Comparison of ENCODE assay signal across 1 cellular context in the genomic region with DNA sequence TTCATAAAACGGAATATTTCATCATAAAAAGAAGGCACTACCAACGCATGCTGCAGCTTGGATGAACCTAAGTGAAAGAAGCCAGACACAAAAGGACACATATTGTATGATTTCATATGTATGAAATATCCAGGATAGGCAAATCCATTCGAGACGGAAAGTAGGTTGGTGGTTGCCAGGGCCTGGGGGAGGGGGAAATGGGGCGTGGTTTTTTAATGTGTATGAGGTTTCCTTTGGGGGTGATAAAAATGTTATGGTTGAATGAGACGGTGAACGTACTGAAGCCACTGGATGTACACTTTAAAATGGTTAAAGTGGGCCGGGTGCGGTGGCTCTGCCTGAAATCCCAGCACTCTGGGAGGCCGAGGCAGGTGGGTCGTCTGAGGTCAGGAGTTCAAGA.
TF ChIP-seq lines count a peak whose summit lies in the region.

No MANE protein-coding gene starts in this region.

TF ChIP-seq in SK-N-SH, 30 proteins besides CTCF, POLR2A, EP300 and RAD21:
- TF ChIP-seq POLR2AphosphoS5 (IDR thresholded peaks at IDR 0.05; ENCODE audit: low read depth, low read length) (no peak), TAF1 (IDR thresholded peaks at IDR 0.05; ENCODE audit: borderline replicate concordance, low read depth, low read length) (no peak), MEF2A (IDR thresholded peaks at IDR 0.05; ENCODE audit: borderline replicate concordance, low read depth) (no peak), FOSL2 (IDR thresholded peaks at IDR 0.05; ENCODE audit: borderline replicate concordance, low read depth) (no peak), FOXM1 (IDR thresholded peaks at IDR 0.05; ENCODE audit: low read depth) (no peak), SIN3A (IDR thresholded peaks at IDR 0.05; ENCODE audit: borderline replicate concordance, low read depth, low read length) (no peak)
- TF ChIP-seq, protein P1, sequence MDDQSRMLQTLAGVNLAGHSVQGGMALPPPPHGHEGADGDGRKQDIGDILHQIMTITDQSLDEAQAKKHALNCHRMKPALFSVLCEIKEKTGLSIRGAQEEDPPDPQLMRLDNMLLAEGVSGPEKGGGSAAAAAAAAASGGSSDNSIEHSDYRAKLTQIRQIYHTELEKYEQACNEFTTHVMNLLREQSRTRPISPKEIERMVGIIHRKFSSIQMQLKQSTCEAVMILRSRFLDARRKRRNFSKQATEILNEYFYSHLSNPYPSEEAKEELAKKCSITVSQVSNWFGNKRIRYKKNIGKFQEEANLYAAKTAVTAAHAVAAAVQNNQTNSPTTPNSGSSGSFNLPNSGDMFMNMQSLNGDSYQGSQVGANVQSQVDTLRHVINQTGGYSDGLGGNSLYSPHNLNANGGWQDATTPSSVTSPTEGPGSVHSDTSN (IDR thresholded peaks at IDR 0.05), result no peak
- TF ChIP-seq, protein P2, sequence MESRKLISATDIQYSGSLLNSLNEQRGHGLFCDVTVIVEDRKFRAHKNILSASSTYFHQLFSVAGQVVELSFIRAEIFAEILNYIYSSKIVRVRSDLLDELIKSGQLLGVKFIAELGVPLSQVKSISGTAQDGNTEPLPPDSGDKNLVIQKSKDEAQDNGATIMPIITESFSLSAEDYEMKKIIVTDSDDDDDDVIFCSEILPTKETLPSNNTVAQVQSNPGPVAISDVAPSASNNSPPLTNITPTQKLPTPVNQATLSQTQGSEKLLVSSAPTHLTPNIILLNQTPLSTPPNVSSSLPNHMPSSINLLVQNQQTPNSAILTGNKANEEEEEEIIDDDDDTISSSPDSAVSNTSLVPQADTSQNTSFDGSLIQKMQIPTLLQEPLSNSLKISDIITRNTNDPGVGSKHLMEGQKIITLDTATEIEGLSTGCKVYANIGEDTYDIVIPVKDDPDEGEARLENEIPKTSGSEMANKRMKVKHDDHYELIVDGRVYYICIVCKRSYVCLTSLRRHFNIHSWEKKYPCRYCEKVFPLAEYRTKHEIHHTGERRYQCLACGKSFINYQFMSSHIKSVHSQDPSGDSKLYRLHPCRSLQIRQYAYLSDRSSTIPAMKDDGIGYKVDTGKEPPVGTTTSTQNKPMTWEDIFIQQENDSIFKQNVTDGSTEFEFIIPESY (IDR thresholded peaks at IDR 0.05; ENCODE audit: borderline replicate concordance, low read depth), result no peak
- TF ChIP-seq, protein P3, sequence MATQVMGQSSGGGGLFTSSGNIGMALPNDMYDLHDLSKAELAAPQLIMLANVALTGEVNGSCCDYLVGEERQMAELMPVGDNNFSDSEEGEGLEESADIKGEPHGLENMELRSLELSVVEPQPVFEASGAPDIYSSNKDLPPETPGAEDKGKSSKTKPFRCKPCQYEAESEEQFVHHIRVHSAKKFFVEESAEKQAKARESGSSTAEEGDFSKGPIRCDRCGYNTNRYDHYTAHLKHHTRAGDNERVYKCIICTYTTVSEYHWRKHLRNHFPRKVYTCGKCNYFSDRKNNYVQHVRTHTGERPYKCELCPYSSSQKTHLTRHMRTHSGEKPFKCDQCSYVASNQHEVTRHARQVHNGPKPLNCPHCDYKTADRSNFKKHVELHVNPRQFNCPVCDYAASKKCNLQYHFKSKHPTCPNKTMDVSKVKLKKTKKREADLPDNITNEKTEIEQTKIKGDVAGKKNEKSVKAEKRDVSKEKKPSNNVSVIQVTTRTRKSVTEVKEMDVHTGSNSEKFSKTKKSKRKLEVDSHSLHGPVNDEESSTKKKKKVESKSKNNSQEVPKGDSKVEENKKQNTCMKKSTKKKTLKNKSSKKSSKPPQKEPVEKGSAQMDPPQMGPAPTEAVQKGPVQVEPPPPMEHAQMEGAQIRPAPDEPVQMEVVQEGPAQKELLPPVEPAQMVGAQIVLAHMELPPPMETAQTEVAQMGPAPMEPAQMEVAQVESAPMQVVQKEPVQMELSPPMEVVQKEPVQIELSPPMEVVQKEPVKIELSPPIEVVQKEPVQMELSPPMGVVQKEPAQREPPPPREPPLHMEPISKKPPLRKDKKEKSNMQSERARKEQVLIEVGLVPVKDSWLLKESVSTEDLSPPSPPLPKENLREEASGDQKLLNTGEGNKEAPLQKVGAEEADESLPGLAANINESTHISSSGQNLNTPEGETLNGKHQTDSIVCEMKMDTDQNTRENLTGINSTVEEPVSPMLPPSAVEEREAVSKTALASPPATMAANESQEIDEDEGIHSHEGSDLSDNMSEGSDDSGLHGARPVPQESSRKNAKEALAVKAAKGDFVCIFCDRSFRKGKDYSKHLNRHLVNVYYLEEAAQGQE (IDR thresholded peaks at IDR 0.05; ENCODE audit: low read depth, low read length), result no peak
- TF ChIP-seq, protein P4, sequence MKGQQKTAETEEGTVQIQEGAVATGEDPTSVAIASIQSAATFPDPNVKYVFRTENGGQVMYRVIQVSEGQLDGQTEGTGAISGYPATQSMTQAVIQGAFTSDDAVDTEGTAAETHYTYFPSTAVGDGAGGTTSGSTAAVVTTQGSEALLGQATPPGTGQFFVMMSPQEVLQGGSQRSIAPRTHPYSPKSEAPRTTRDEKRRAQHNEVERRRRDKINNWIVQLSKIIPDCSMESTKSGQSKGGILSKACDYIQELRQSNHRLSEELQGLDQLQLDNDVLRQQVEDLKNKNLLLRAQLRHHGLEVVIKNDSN (IDR thresholded peaks at IDR 0.05; ENCODE audit: borderline replicate concordance, low read depth), result no peak
